In genomic region chr3:66196633-66197032, GRCh38 we compare ENCODE assay signal across 15 cellular contexts. TPM values are rescaled to one million over a fixed set of nuclear protein-coding genes. Genes with fewer than 3 reads are reported as not detected.
DNase-seq lines count a peak whose midpoint lies in the region; ATAC-seq and TF ChIP-seq lines count a peak whose summit lies in the region.
"Had no signal": no experiment of that assay in that cellular context is flagged by ENCODE, and none has a peak within 500 bp of the region (broad histone marks: within the 10 kb centered on the region; RNA-seq: fewer than 3 reads in every experiment).

No MANE protein-coding gene starts in this region.

- H3K9ac ChIP-seq in SK-N-SH (no peak overlapping the region), PC-3 (ENCODE audit: low read length) (no peak overlapping the region)
- H3K9ac ChIP-seq: BLaER1 treated with 17β-estradiol and CSF1 and Interleukin-3, amounts not matched to agents 10 nM and 100 nM had no signal

- H3K36me3 Mint-ChIP-seq in activated CD4-positive, alpha-beta T cell treated with anti-CD3 and anti-CD28 coated beads, Interleukin-2, amount 10 ng/mL, durations not matched to agents 24 days and 14 days (ENCODE audit: low read depth): no peaks in the 10 kb centered on the region
- H3K36me3 Mint-ChIP-seq: activated CD4-positive, alpha-beta memory T cell treated with anti-CD3 and anti-CD28 coated beads for 36 hours; activated naive CD8-positive, alpha-beta T cell; memory B cell had no signal

- H3K4me1 Mint-ChIP-seq in activated CD4-positive, alpha-beta T cell treated with anti-CD3 and anti-CD28 coated beads, Interleukin-2, amount 10 ng/mL, durations not matched to agents 24 days and 14 days: no peaks in the 10 kb centered on the region
- H3K4me1 Mint-ChIP-seq: memory B cell had no signal

- H3K4me1 ChIP-seq in SK-N-SH (ENCODE audit: control insufficient read depth in 1 of 2, insufficient read depth in 2 of 2, low read depth in 1 of 2, low read length in 1 of 2): peaks cover 3 to 5% of the 10 kb centered on the region in 2 experiments; a peak in 2 of 4 replicates
- H3K4me1 ChIP-seq in PC-3 (ENCODE audit: insufficient read depth, low read length): no peaks in the 10 kb centered on the region
- H3K4me1 ChIP-seq: BLaER1 treated with 17β-estradiol and CSF1 and Interleukin-3, amounts not matched to agents 10 nM and 100 nM had no signal

- TF ChIP-seq RAD21 in SK-N-SH (IDR thresholded peaks at IDR 0.05; ENCODE audit: low read length): peak; percentile 56

- H2AFZ ChIP-seq in SK-N-SH (ENCODE audit: low read depth): no peak overlapping the region
- H2AFZ ChIP-seq in PC-3 (ENCODE audit: low read length): no peak overlapping the region

- H3K27ac ChIP-seq in SK-N-SH (ENCODE audit: low read depth in 2 of 2, low read length in 1 of 2) (no peak overlapping the region), PC-3 (ENCODE audit: low read length) (no peak overlapping the region)
- H3K27ac ChIP-seq: BLaER1 treated with 17β-estradiol and CSF1 and Interleukin-3, amounts not matched to agents 10 nM and 100 nM; sigmoid colon had no signal

- no peaks in the 10 kb centered on the region for H3K9me3 Mint-ChIP-seq in activated CD4-positive, alpha-beta T cell treated with anti-CD3 and anti-CD28 coated beads, Interleukin-2, amount 10 ng/mL, durations not matched to agents 24 days and 14 days
- H3K9me3 Mint-ChIP-seq: activated CD4-positive, alpha-beta memory T cell treated with anti-CD3 and anti-CD28 coated beads for 36 hours; effector memory CD8-positive, alpha-beta T cell; memory B cell had no signal

- ATAC-seq in SK-N-SH treated with all-trans-retinoic acid at 6 μM for 48 hours (no peak), PC-3 (no peak), GM18867 (IDR thresholded peaks at IDR 0.05; ENCODE audit: unreplicated experiment) (no peak)
- ATAC-seq: effector memory CD8-positive, alpha-beta T cell had no signal

- intact Hi-C loops in PC-3 (cut with micrococcal nuclease): loop anchor here (5.0 kb wide), 2 partner anchors 159 to 409 kb away; partner anchors contain the start of gene MAGI1
- intact Hi-C loops in activated CD4-positive, alpha-beta T cell treated with anti-CD3 and anti-CD28 coated beads, Interleukin-2, amount 10 ng/mL, durations not matched to agents 24 days and 14 days (cut with micrococcal nuclease): no loop called here

- TF ChIP-seq EP300 in SK-N-SH (IDR thresholded peaks at IDR 0.05; ENCODE audit: borderline replicate concordance in 1 of 2, low read depth in 1 of 2, low read length in 1 of 2): no peak

- H4K20me1 ChIP-seq in SK-N-SH (ENCODE audit: insufficient read depth) (no peaks in the 10 kb centered on the region), PC-3 (ENCODE audit: low read length) (no peaks in the 10 kb centered on the region)
- H4K20me1 ChIP-seq: BLaER1 treated with 17β-estradiol and CSF1 and Interleukin-3, amounts not matched to agents 10 nM and 100 nM had no signal

- peak; percentile 69 for TF ChIP-seq CTCF in SK-N-SH (IDR thresholded peaks at IDR 0.05)
- peak; percentile 39; the same call in 1 of the 2 replicates for TF ChIP-seq CTCF in PC-3 (conservative IDR thresholded peaks at IDR 0.05; ENCODE audit: low read depth, low read length)
- peak; percentile 19 for TF ChIP-seq CTCF in fibroblast of mammary gland (conservative IDR thresholded peaks at IDR 0.05; ENCODE audit: control insufficient read depth, insufficient read depth, low read depth, low read length)

- H3K4me2 ChIP-seq in SK-N-SH (no peak overlapping the region), PC-3 (ENCODE audit: low read length) (no peak overlapping the region)
- H3K4me2 ChIP-seq: BLaER1 treated with 17β-estradiol and CSF1 and Interleukin-3, amounts not matched to agents 10 nM and 100 nM had no signal

- H3K27me3 ChIP-seq in SK-N-SH (ENCODE audit: insufficient read depth): no peaks in the 10 kb centered on the region
- H3K27me3 ChIP-seq in PC-3 (ENCODE audit: low read length): no peaks in the 10 kb centered on the region
- H3K27me3 ChIP-seq: BLaER1 treated with 17β-estradiol and CSF1 and Interleukin-3, amounts not matched to agents 10 nM and 100 nM; sigmoid colon had no signal

- POLR2A ChIA-PET in SK-N-SH (lab: Yijun Ruan, JAX) (no interaction called here), PC-3 (lab: Charles Lee; ENCODE audit: unreplicated experiment) (no interaction called here)

- H3K36me3 ChIP-seq in SK-N-SH (replicated peaks in 1 of 2; ENCODE audit: control insufficient read depth in 1 of 2, insufficient read depth in 2 of 2, low read length in 1 of 2): no peaks in the 10 kb centered on the region
- no peaks in the 10 kb centered on the region for H3K36me3 ChIP-seq in PC-3 (ENCODE audit: low read depth, low read length)
- H3K36me3 ChIP-seq: BLaER1 treated with 17β-estradiol and CSF1 and Interleukin-3, amounts not matched to agents 10 nM and 100 nM; sigmoid colon had no signal

- H3K27ac Mint-ChIP-seq in activated CD4-positive, alpha-beta T cell treated with anti-CD3 and anti-CD28 coated beads, Interleukin-2, amount 10 ng/mL, durations not matched to agents 24 days and 14 days: no peak overlapping the region
- H3K27ac Mint-ChIP-seq: activated CD4-positive, alpha-beta memory T cell treated with anti-CD3 and anti-CD28 coated beads for 36 hours; activated naive CD8-positive, alpha-beta T cell; effector memory CD8-positive, alpha-beta T cell; memory B cell had no signal

- peaks cover 13% of the 10 kb centered on the region for H3K27me3 Mint-ChIP-seq in activated CD4-positive, alpha-beta T cell treated with anti-CD3 and anti-CD28 coated beads, Interleukin-2, amount 10 ng/mL, durations not matched to agents 24 days and 14 days

- BruUV-seq in PC-3 (replicated peaks; lab: Mats Ljungman, UMichigan): no TSS peak

- no peaks in the 10 kb centered on the region for H3K9me3 ChIP-seq in SK-N-SH
- no peaks in the 10 kb centered on the region for H3K9me3 ChIP-seq in PC-3 (ENCODE audit: low read length)
- H3K9me3 ChIP-seq: BLaER1 treated with 17β-estradiol and CSF1 and Interleukin-3, amounts not matched to agents 10 nM and 100 nM; sigmoid colon had no signal

- H3K79me2 ChIP-seq in SK-N-SH (ENCODE audit: insufficient read depth) (no peaks in the 10 kb centered on the region), PC-3 (ENCODE audit: low read length) (no peaks in the 10 kb centered on the region)

- H3F3A ChIP-seq in SK-N-SH (replicated peaks; ENCODE audit: insufficient read depth) (peaks cover 4% of the 10 kb centered on the region), PC-3 (ENCODE audit: low read length, unreplicated experiment) (no peaks in the 10 kb centered on the region)

- DNase-seq in SK-N-SH (no peak), PC-3 (peak; percentile 12), fibroblast of mammary gland (ENCODE audit: low read depth) (peak; percentile 16), superior temporal gyrus (ENCODE audit: extremely low spot score) (peak; percentile 44), GM19240 (ENCODE audit: insufficient read length, low spot score) (no peak)
- no peak for DNase-seq in activated CD4-positive, alpha-beta T cell treated with anti-CD3 and anti-CD28 coated beads, Interleukin-2, amount 10 ng/mL, durations not matched to agents 24 days and 14 days
- DNase-seq: activated CD4-positive, alpha-beta memory T cell treated with anti-CD3 and anti-CD28 coated beads for 36 hours; effector memory CD8-positive, alpha-beta T cell; NCI-H1048; sigmoid colon had no signal

- H3K4me3 ChIP-seq in SK-N-SH (ENCODE audit: low read depth in 2 of 2, low read length in 1 of 2) (no peak overlapping the region), PC-3 (ENCODE audit: low read length) (no peak overlapping the region), fibroblast of mammary gland (ENCODE audit: control insufficient read depth, low read depth, low read length) (no peak overlapping the region)
- H3K4me3 ChIP-seq: BLaER1 treated with 17β-estradiol and CSF1 and Interleukin-3, amounts not matched to agents 10 nM and 100 nM; sigmoid colon had no signal

- CTCF ChIA-PET in SK-N-SH (lab: Yijun Ruan, JAX) (interaction anchor here (0.6 to 4.9 kb wide), 10 partner anchors 15 to 757 kb away, joined by 3 to 21 read pairs (median 3); no protein-coding TSS in a partner anchor), PC-3 (lab: Charles Lee) (no interaction called here)

- no peaks in the 10 kb centered on the region for H3K9me2 ChIP-seq in SK-N-SH
- no peaks in the 10 kb centered on the region for H3K9me2 ChIP-seq in PC-3 (replicated peaks; ENCODE audit: low read length)

- H3K4me3 Mint-ChIP-seq in activated CD4-positive, alpha-beta T cell treated with anti-CD3 and anti-CD28 coated beads, Interleukin-2, amount 10 ng/mL, durations not matched to agents 24 days and 14 days: no peak overlapping the region
- H3K4me3 Mint-ChIP-seq: activated CD4-positive, alpha-beta memory T cell treated with anti-CD3 and anti-CD28 coated beads for 36 hours; activated naive CD8-positive, alpha-beta T cell; effector memory CD8-positive, alpha-beta T cell; memory B cell had no signal

TF ChIP-seq in SK-N-SH, 30 proteins besides CTCF, POLR2A, EP300 and RAD21 (continues in another document):
- TF ChIP-seq EZH2phosphoT487 (IDR thresholded peaks at IDR 0.05; ENCODE audit: borderline replicate concordance, low read depth): no peak
- TF ChIP-seq IRF3 (IDR thresholded peaks at IDR 0.05; ENCODE audit: low read depth, low read length): no peak

TF ChIP-seq in SK-N-SH treated with all-trans-retinoic acid at 6 μM for 48 hours, 23 proteins besides CTCF, POLR2A, EP300 and RAD21 (continues in another document):
- TF ChIP-seq PATZ1 (CRISPR knock-in tag; IDR thresholded peaks at IDR 0.05; ENCODE audit: borderline replicate concordance) (no peak), ZC3H10 (CRISPR knock-in tag; IDR thresholded peaks at IDR 0.05) (no peak)

RNA-seq across cellular contexts. Expression of gene SLC25A26, which starts 24.2 kb away (rescaled TPM):
- polyA plus RNA-seq in SK-N-SH (2012; rRNA removed): 31.8 and 36.3 TPM in 2 replicates
- 37.1 and 43.9 TPM in 2 replicates for polyA plus RNA-seq in SK-N-SH (2012; cell fraction: cytosol; rRNA removed)
- polyA plus RNA-seq in SK-N-SH (2012; cell fraction: nucleus; rRNA removed): 16.3 and 17.5 TPM in 2 replicates
- 7.7 and 7.9 TPM in 2 replicates for total RNA-seq in PC-3 (2014; rRNA removed)
- total RNA-seq in activated CD4-positive, alpha-beta T cell treated with anti-CD3 and anti-CD28 coated beads, Interleukin-2, amount 10 ng/mL, durations not matched to agents 24 days and 14 days: 17.7 and 22.1 TPM in 2 replicates

Comparison
In these comparisons a context has a peak if more than half of its experiments do, and no peak if none do; other contexts are left out.
1. DNase-seq: peak in PC-3 (single experiment), fibroblast of mammary gland (single experiment) and superior temporal gyrus (single experiment); none in SK-N-SH (single experiment), GM19240 (single experiment) and activated CD4-positive, alpha-beta T cell treated with anti-CD3 and anti-CD28 coated beads, Interleukin-2, amount 10 ng/mL, durations not matched to agents 24 days and 14 days (single experiment).
2. CTCF ChIP-seq: peak in every context shown above with its lines; median percentile 69 in SK-N-SH; 39 in PC-3; 19 in fibroblast of mammary gland.